ENCODE assay signal across 1 cellular context in genomic region chr2:205704101-205704741, GRCh38.
TF ChIP-seq lines count a peak whose summit lies in the region.

No MANE protein-coding gene starts in this region.

TF ChIP-seq in endothelial cell of umbilical vein, 7 proteins besides CTCF, POLR2A, EP300 and RAD21 (continued from another document):
- TF ChIP-seq GATA2 (IDR thresholded peaks at IDR 0.05; ENCODE audit: insufficient read depth, insufficient read length, low read depth, low read length) = no peak
- no peak for TF ChIP-seq MYC (IDR thresholded peaks at IDR 0.05; ENCODE audit: low read depth, low read length)
- TF ChIP-seq JUN (IDR thresholded peaks at IDR 0.05; ENCODE audit: borderline replicate concordance, insufficient read depth, insufficient read length, low read depth) = no peak
- no peak for TF ChIP-seq EZH2 (IDR thresholded peaks at IDR 0.05; ENCODE audit: borderline replicate concordance, low read depth, low read length, severe bottlenecking)
